Comparison of ENCODE assay signal across 18 cellular contexts in the genomic region with DNA sequence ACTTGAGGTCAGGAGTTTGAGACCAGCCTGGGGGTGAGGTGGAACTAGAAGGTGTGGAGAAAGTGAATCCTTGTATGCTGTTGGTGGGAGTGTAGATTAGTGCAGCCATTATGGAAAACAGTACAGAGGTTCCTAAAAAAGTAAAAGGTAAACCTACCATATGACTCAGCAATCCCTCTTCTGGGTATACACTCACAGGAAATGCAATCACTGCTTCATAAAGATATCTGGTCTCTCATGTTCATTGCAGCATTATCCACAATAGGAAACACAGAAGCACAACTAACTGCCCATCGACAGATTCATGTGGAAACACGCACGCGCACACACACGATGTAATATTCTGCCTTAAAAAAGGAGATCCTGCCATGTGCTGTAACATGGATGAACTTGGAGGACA.
DNase-seq lines count a peak whose midpoint lies in the region; ATAC-seq, FAIRE-seq and TF ChIP-seq lines count a peak whose summit lies in the region.
"Had no signal": no experiment of that assay in that cellular context is flagged by ENCODE, and none has a peak within 500 bp of the region (broad histone marks: within the 10 kb centered on the region; RNA-seq: fewer than 3 reads in every experiment).

No MANE protein-coding gene starts in this region.

- H3K9ac ChIP-seq in HepG2 (ENCODE audit: insufficient read depth, low read depth, low read length) = no peak overlapping the region

- no peak overlapping the region for H3K4me2 ChIP-seq in HepG2 (ENCODE audit: low read depth, low read length)

- CTCF ChIA-PET in HepG2 (lab: Yijun Ruan, JAX; ENCODE audit: low intra/inter-chr PET ratio, low total read pairs) = no interaction called here

- H3K27ac ChIP-seq in HepG2 (ENCODE audit: extremely low read length, insufficient read depth, low read length) (no peak overlapping the region), right lobe of liver (no peak overlapping the region)
- H3K27ac ChIP-seq: HL-60 had no signal

- H3K27me3 Mint-ChIP-seq in naive thymus-derived CD8-positive, alpha-beta T cell = peaks cover 0 to 4% (median 0%) of the 10 kb centered on the region in 5 donors
- H3K27me3 Mint-ChIP-seq: CD4-positive, alpha-beta T cell had no signal

- TF ChIP-seq RAD21 in HepG2 (CRISPR knock-in tag; IDR thresholded peaks at IDR 0.05) = no peak

- peaks cover 0 to 5% of the 10 kb centered on the region in 2 experiments; a peak in 2 of 5 replicates for H3K36me3 ChIP-seq in HepG2 (replicated peaks in 1 of 2; ENCODE audit: control insufficient read depth in 1 of 2, insufficient read depth in 2 of 2, low read length in 2 of 2)
- no peaks in the 10 kb centered on the region for H3K36me3 ChIP-seq in right lobe of liver
- no peaks in the 10 kb centered on the region for H3K36me3 ChIP-seq in bronchial epithelial cell (ENCODE audit: control insufficient read depth, insufficient read depth, low read length)

- TF ChIP-seq EP300 in HepG2 (IDR thresholded peaks at IDR 0.05; ENCODE audit: low read depth in 2 of 2, low read length in 2 of 2) (no peak), HepG2 (CRISPR knock-in tag; IDR thresholded peaks at IDR 0.05; ENCODE audit: borderline replicate concordance) (no peak)

- H3K9me3 ChIP-seq in HepG2 (ENCODE audit: low read length) (no peaks in the 10 kb centered on the region), right lobe of liver (no peaks in the 10 kb centered on the region)

- peaks cover 0 to 5% (median 2%) of the 10 kb centered on the region in 4 donors for H3K4me1 Mint-ChIP-seq in naive thymus-derived CD8-positive, alpha-beta T cell
- H3K4me1 Mint-ChIP-seq: B cell had no signal

- no peak for TF ChIP-seq POLR2A in HepG2 (IDR thresholded peaks at IDR 0.05; ENCODE audit: insufficient read depth in 1 of 2, low read depth in 2 of 2, low read length in 2 of 2)
- no peak for TF ChIP-seq POLR2A in right lobe of liver (IDR thresholded peaks at IDR 0.05)

- no peaks in the 10 kb centered on the region for H3K9me3 Mint-ChIP-seq in naive thymus-derived CD8-positive, alpha-beta T cell
- H3K9me3 Mint-ChIP-seq: CD4-positive, alpha-beta T cell had no signal

- H3K27me3 ChIP-seq in HepG2 (ENCODE audit: control insufficient read depth in 1 of 2, insufficient read depth in 2 of 2, low read length in 2 of 2) (peaks cover 1 to 8% of the 10 kb centered on the region in 2 experiments; a peak in 2 of 5 replicates), right lobe of liver (no peaks in the 10 kb centered on the region), bronchial epithelial cell (ENCODE audit: control insufficient read depth, insufficient read depth, low read length) (no peaks in the 10 kb centered on the region)

- no peaks in the 10 kb centered on the region for H3K79me2 ChIP-seq in HepG2 (ENCODE audit: insufficient read depth, low read length)

- intact Hi-C loops in HepG2 (cut with micrococcal nuclease; ENCODE audit: unreplicated experiment) = no loop called here
- intact Hi-C loops in right lobe of liver (cut with DNase I) = no loop called here

- 95% methylated on average over 5 of the region's 5 CpGs for WGBS in HepG2 (ENCODE audit: low lambda C conversion rate)
- WGBS in right lobe of liver (ENCODE audit: insufficient coverage, low coverage, low lambda C conversion rate, missing lambda C conversion rate) = 62% methylated on average over 5 of the region's 5 CpGs

- H3K4me3 ChIP-seq in HepG2 (replicated peaks in 1 of 3; ENCODE audit: insufficient read depth in 1 of 3, low read depth in 2 of 3, low read length in 3 of 3) (no peak overlapping the region), right lobe of liver (no peak overlapping the region), bronchial epithelial cell (ENCODE audit: low read depth, low read length) (no peak overlapping the region)

- TSS peak; percentile 38 for BruUV-seq in HepG2 (replicated peaks; lab: Mats Ljungman, UMichigan)

- no peak for FAIRE-seq in HepG2 (lab: Jason Lieb, UNC)
- FAIRE-seq in bronchial epithelial cell (lab: Jason Lieb, UNC) = peak; percentile 62
- FAIRE-seq: H54 had no signal

- in situ Hi-C loops in HepG2 (cut with HindIII; ENCODE audit: extremely low pct_ligation_motif_present, low pct_unique_long_range_greater_than_20kb) = no loop called here

- TF ChIP-seq CTCF in HepG2 (CRISPR knock-in tag; IDR thresholded peaks at IDR 0.05) = no peak
- TF ChIP-seq CTCF in right lobe of liver (IDR thresholded peaks at IDR 0.05) = no peak
- TF ChIP-seq CTCF in bronchial epithelial cell (IDR thresholded peaks at IDR 0.05; ENCODE audit: insufficient read depth, low read length, severe bottlenecking) = no peak

- POLR2A ChIA-PET in HepG2 (lab: Yijun Ruan, JAX) = no interaction called here
- POLR2A ChIA-PET in naive thymus-derived CD8-positive, alpha-beta T cell (lab: Charles Lee) = no interaction called here

- no peaks in the 10 kb centered on the region; the same call in 1 of the 2 replicates for H4K20me1 ChIP-seq in HepG2 (ENCODE audit: insufficient read depth, low read length)

- ATAC-seq in HepG2 (no peak), right lobe of liver (no peak), HG03097 (IDR thresholded peaks at IDR 0.05; ENCODE audit: low FRiP score, unreplicated experiment) (no peak)
- ATAC-seq in naive thymus-derived CD8-positive, alpha-beta T cell = no peak

- peaks cover 0 to 18% (median 0%) of the 10 kb centered on the region in 3 donors for H3K36me3 Mint-ChIP-seq in naive thymus-derived CD8-positive, alpha-beta T cell

- peaks cover 8% of the 10 kb centered on the region; the same call in 1 of the 2 replicates for H3K4me1 ChIP-seq in HepG2 (ENCODE audit: insufficient read depth, low read length)
- no peaks in the 10 kb centered on the region for H3K4me1 ChIP-seq in right lobe of liver

- H3K27ac Mint-ChIP-seq in naive thymus-derived CD8-positive, alpha-beta T cell = peak overlapping the region in 2 of 10 donors; percentile 21 to 82
- H3K27ac Mint-ChIP-seq: B cell; CD4-positive, alpha-beta T cell had no signal

- no peak overlapping the region for H2AFZ ChIP-seq in HepG2 (ENCODE audit: low read length)

- H3K4me3 Mint-ChIP-seq in naive thymus-derived CD8-positive, alpha-beta T cell = no peak overlapping the region
- H3K4me3 Mint-ChIP-seq: B cell; CD4-positive, alpha-beta T cell had no signal

- DNase-seq in HepG2 (ENCODE audit: low spot score) (no peak), right lobe of liver (no peak), NCI-H226 (peak; percentile 22), bronchial epithelial cell (ENCODE audit: low read depth) (peak; percentile 74), T-helper 9 cell (no peak)
- no peak for DNase-seq in naive thymus-derived CD8-positive, alpha-beta T cell
- DNase-seq: CD4-positive, alpha-beta T cell; DMS53; KG1; NCI-H1436; NCI-H2029; NCI-H2171; NCI-H510A treated with DMSO at 0.1 percent for 48 hours; NCI-H82 had no signal

TF ChIP-seq in HepG2, 621 proteins besides CTCF, POLR2A, EP300 and RAD21:
- peak; percentile 24; the same call in 1 of the 2 replicates for TF ChIP-seq NFE2L2 (IDR thresholded peaks at IDR 0.05; ENCODE audit: low read length)
- TF ChIP-seq ZNF790 (CRISPR knock-in tag; IDR thresholded peaks at IDR 0.05; ENCODE audit: borderline replicate concordance) = no peak

Comparison
In these comparisons a context has a peak if more than half of its experiments do, and no peak if none do; other contexts are left out.
1. DNase-seq: peak in NCI-H226 (single experiment) and bronchial epithelial cell (single experiment); none in HepG2 (single experiment), right lobe of liver (0 of 3), naive thymus-derived CD8-positive, alpha-beta T cell (0 of 10) and T-helper 9 cell (single experiment).